Comparison of ENCODE assay signal across 1 cellular context in the genomic region with DNA sequence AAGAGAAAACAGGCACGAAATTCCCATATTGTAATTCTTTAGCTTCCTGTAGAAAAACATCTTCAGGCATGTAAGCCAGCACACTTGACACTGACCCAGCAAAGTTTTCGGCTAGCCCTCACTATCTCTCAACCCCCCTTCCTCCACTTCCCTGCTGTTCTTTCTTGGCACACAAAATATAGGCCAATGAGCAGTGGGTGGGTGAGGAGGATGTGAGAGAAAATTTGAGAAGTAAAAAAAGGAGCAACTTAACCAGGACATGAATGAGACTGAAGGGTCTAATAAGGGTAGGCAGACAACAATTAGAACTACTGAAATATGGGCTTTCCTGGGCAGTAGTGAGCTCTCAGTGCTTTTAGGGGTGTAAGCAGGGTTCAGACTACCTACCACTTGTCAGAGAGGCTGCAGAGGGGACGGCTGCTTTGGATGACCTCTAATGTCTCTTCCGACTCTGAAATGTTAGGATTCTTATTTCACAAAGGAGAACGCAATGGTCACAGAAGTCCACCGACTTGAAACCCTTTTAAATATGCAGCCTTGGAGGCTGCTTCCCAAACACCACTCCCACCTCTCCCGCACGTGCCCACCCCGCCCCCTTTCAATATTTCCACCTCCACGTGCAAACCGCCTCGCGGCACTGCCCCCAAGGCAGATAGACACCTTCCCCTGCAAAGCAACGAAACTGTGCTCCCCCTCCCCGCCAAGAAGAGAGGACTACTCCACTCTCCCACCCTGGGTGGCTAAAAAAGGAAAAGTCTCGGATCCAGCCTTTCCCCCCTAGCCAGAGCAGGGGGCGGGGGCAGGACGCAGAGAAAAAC.
TF ChIP-seq lines count a peak whose summit lies in the region.

No MANE protein-coding gene starts in this region.

TF ChIP-seq in GM12878, 131 proteins besides CTCF, POLR2A, EP300 and RAD21 (continued from another document):
- TF ChIP-seq, protein P1, sequence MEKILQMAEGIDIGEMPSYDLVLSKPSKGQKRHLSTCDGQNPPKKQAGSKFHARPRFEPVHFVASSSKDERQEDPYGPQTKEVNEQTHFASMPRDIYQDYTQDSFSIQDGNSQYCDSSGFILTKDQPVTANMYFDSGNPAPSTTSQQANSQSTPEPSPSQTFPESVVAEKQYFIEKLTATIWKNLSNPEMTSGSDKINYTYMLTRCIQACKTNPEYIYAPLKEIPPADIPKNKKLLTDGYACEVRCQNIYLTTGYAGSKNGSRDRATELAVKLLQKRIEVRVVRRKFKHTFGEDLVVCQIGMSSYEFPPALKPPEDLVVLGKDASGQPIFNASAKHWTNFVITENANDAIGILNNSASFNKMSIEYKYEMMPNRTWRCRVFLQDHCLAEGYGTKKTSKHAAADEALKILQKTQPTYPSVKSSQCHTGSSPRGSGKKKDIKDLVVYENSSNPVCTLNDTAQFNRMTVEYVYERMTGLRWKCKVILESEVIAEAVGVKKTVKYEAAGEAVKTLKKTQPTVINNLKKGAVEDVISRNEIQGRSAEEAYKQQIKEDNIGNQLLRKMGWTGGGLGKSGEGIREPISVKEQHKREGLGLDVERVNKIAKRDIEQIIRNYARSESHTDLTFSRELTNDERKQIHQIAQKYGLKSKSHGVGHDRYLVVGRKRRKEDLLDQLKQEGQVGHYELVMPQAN (conservative IDR thresholded peaks at IDR 0.05) = no peak; the same call in 1 of the 2 replicates
- TF ChIP-seq, protein P2, sequence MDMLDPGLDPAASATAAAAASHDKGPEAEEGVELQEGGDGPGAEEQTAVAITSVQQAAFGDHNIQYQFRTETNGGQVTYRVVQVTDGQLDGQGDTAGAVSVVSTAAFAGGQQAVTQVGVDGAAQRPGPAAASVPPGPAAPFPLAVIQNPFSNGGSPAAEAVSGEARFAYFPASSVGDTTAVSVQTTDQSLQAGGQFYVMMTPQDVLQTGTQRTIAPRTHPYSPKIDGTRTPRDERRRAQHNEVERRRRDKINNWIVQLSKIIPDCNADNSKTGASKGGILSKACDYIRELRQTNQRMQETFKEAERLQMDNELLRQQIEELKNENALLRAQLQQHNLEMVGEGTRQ (IDR thresholded peaks at IDR 0.05; ENCODE audit: borderline replicate concordance, low read depth, low read length) = no peak
- TF ChIP-seq SMAD5 (IDR thresholded peaks at IDR 0.05; ENCODE audit: low read depth) (no peak), NR2C2 (IDR thresholded peaks at IDR 0.05; ENCODE audit: borderline replicate concordance, control insufficient read depth, insufficient read length, low read depth) (no peak), TARDBP (IDR thresholded peaks at IDR 0.05; ENCODE audit: borderline replicate concordance) (no peak), RAD51 (IDR thresholded peaks at IDR 0.05) (no peak), SIN3A (IDR thresholded peaks at IDR 0.05; ENCODE audit: low read depth, low read length) (peak; percentile 52; the same call in 1 of the 2 replicates), KAT2A (conservative IDR thresholded peaks at IDR 0.05; ENCODE audit: control insufficient read depth, low read depth, low read length) (no peak), MTA2 (IDR thresholded peaks at IDR 0.05; ENCODE audit: low read depth) (no peak), BACH1 (IDR thresholded peaks at IDR 0.05; ENCODE audit: borderline replicate concordance) (no peak), BHLHE40 (IDR thresholded peaks at IDR 0.05; ENCODE audit: borderline replicate concordance in 1 of 2, low read depth in 2 of 2, low read length in 1 of 2) (peak; percentile 89 to 93), SPI1 (IDR thresholded peaks at IDR 0.05; ENCODE audit: borderline replicate concordance, insufficient read depth, low read depth, low read length) (peak; percentile 21; the same call in 1 of the 2 replicates), SREBF2 (IDR thresholded peaks at IDR 0.05; ENCODE audit: low read length) (no peak), MXI1 (IDR thresholded peaks at IDR 0.05; ENCODE audit: low read depth, low read length) (peak; percentile 90), TBL1XR1 (IDR thresholded peaks at IDR 0.05; ENCODE audit: low read depth, low read length) (no peak)
- TF ChIP-seq, protein P3, sequence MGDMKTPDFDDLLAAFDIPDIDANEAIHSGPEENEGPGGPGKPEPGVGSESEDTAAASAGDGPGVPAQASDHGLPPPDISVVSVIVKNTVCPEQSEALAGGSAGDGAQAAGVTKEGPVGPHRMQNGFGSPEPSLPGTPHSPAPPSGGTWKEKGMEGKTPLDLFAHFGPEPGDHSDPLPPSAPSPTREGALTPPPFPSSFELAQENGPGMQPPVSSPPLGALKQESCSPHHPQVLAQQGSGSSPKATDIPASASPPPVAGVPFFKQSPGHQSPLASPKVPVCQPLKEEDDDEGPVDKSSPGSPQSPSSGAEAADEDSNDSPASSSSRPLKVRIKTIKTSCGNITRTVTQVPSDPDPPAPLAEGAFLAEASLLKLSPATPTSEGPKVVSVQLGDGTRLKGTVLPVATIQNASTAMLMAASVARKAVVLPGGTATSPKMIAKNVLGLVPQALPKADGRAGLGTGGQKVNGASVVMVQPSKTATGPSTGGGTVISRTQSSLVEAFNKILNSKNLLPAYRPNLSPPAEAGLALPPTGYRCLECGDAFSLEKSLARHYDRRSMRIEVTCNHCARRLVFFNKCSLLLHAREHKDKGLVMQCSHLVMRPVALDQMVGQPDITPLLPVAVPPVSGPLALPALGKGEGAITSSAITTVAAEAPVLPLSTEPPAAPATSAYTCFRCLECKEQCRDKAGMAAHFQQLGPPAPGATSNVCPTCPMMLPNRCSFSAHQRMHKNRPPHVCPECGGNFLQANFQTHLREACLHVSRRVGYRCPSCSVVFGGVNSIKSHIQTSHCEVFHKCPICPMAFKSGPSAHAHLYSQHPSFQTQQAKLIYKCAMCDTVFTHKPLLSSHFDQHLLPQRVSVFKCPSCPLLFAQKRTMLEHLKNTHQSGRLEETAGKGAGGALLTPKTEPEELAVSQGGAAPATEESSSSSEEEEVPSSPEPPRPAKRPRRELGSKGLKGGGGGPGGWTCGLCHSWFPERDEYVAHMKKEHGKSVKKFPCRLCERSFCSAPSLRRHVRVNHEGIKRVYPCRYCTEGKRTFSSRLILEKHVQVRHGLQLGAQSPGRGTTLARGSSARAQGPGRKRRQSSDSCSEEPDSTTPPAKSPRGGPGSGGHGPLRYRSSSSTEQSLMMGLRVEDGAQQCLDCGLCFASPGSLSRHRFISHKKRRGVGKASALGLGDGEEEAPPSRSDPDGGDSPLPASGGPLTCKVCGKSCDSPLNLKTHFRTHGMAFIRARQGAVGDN (IDR thresholded peaks at IDR 0.05) = no peak
- TF ChIP-seq, protein P4, sequence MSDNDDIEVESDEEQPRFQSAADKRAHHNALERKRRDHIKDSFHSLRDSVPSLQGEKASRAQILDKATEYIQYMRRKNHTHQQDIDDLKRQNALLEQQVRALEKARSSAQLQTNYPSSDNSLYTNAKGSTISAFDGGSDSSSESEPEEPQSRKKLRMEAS (IDR thresholded peaks at IDR 0.05; ENCODE audit: low read depth, low read length) = peak; percentile 85; the same call in 1 of the 2 replicates
TF ChIP-seq in GM12878: peak in this region for 5.
